In genomic region chr17:50911890-50912289, GRCh38 we compare ENCODE assay signal across 1 cellular context.
TF ChIP-seq lines count a peak whose summit lies in the region.

No MANE protein-coding gene starts in this region.

TF ChIP-seq in GM23338, 12 proteins besides CTCF, POLR2A, EP300 and RAD21 (continued from another document):
- TF ChIP-seq REST (IDR thresholded peaks at IDR 0.05; ENCODE audit: unreplicated experiment) (no peak), ZNF331 (CRISPR knock-in tag; IDR thresholded peaks at IDR 0.05; ENCODE audit: low read depth) (no peak), POLR2AphosphoS5 (IDR thresholded peaks at IDR 0.05; ENCODE audit: low read depth) (no peak), ETS1 (IDR thresholded peaks at IDR 0.05) (no peak)
